17 cellular contexts compared by ENCODE assay signal in the genomic region with DNA sequence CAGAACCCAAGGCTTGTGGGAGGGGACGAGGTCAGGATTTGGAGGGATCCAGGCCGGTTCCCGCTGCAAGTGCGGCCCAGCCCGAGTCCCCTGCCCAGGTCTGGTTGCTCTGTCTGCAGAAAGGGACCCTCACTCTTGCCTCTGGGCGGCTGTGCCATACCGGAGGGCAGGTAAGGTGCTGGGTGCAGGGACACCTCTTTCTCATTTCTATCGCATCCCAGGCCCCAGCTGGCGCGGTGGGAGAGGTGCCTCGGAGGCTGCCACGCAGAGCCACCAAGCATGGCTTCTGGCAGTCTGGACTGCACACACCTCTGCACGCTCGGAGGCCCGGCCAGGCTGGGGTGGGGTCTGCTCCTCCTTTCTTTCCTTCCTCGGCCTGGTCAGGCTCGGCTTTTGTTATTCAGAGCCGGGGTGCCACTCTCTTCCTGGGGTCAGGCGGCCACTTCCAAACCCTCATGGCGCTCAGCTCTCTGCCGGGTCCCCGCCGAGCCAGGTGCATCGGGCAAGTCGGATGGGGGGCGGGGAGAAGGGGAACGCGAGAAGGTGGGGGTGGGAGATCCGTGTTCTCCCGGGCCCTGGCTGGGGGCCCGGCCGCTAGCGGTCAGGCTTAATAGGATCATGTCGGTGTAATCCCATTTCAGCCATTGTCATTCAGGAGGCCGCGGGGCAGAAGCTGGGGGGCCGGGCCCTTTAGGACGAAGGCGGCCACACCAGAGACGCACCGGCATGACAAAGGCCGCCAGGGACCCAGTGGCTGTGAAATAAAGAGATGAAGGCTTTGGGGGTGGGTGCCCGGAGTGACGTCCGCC. TPM values are rescaled to one million over a fixed set of nuclear protein-coding genes. Genes with fewer than 3 reads are reported as not detected.
"Had no signal": no experiment of that assay in that cellular context is flagged by ENCODE, and none has a peak within 500 bp of the region (broad histone marks: within the 10 kb centered on the region; RNA-seq: fewer than 3 reads in every experiment).

No MANE protein-coding gene starts in this region.

- H3K4me3 ChIP-seq: pancreas, tibial artery had no signal

- H3K4me1 Mint-ChIP-seq: activated B cell treated with CpG ODN at 0.5 μM for 24 hours; activated CD4-positive, alpha-beta T cell treated with anti-CD3 and anti-CD28 coated beads, Interleukin-2, amount 10 ng/mL, durations not matched to agents 7 days and 5 days; activated naive CD4-positive, alpha-beta T cell treated with anti-CD3 and anti-CD28 coated beads, Interleukin-2, amount 10 ng/mL, durations not matched to agents 7 days and 5 days had no signal

- H3K9me3 Mint-ChIP-seq: activated B cell treated with CpG ODN at 0.5 μM for 24 hours had no signal

- H3K36me3 Mint-ChIP-seq: activated naive CD4-positive, alpha-beta T cell treated with anti-CD3 and anti-CD28 coated beads, Interleukin-2, amount 10 ng/mL, durations not matched to agents 7 days and 5 days; stimulated activated memory B cell treated with anti-CD40 and anti-IgM and Interleukin-4, amounts not matched to agents 10 μg/mL and 1 μg/mL and 100 μg/mL, for 72 hours; T-cell had no signal

- H3K27ac ChIP-seq: pancreas, tibial artery had no signal

- DNase-seq: activated B cell treated with CpG ODN at 0.5 μM for 24 hours; activated CD4-positive, alpha-beta T cell treated with anti-CD3 and anti-CD28 coated beads, Interleukin-2, amount 10 ng/mL, durations not matched to agents 7 days and 5 days; activated CD8-positive, alpha-beta memory T cell treated with anti-CD3 and anti-CD28 coated beads for 24 hours; activated naive CD4-positive, alpha-beta T cell treated with anti-CD3 and anti-CD28 coated beads, Interleukin-2, amount 10 ng/mL, durations not matched to agents 7 days and 5 days; hypothalamus; left ventricle myocardium superior; mesendoderm; small intestine; T-cell; tibial artery had no signal

- H3K4me3 Mint-ChIP-seq: activated B cell treated with CpG ODN at 0.5 μM for 24 hours; activated CD4-positive, alpha-beta T cell treated with anti-CD3 and anti-CD28 coated beads, Interleukin-2, amount 10 ng/mL, durations not matched to agents 7 days and 5 days; activated naive CD4-positive, alpha-beta T cell treated with anti-CD3 and anti-CD28 coated beads, Interleukin-2, amount 10 ng/mL, durations not matched to agents 7 days and 5 days; nephron; stimulated activated memory B cell treated with anti-CD40 and anti-IgM and Interleukin-4, amounts not matched to agents 10 μg/mL and 1 μg/mL and 100 μg/mL, for 72 hours had no signal

- ATAC-seq: left ventricle myocardium superior; pancreas; stimulated activated memory B cell treated with anti-CD40 and anti-IgM and Interleukin-4, amounts not matched to agents 10 μg/mL and 1 μg/mL and 100 μg/mL, for 72 hours; T-cell had no signal

- H3K9me3 ChIP-seq: pancreas, tibial artery had no signal

- H3K27ac Mint-ChIP-seq: activated B cell treated with CpG ODN at 0.5 μM for 24 hours; activated CD4-positive, alpha-beta T cell treated with anti-CD3 and anti-CD28 coated beads, Interleukin-2, amount 10 ng/mL, durations not matched to agents 7 days and 5 days; activated naive CD4-positive, alpha-beta T cell treated with anti-CD3 and anti-CD28 coated beads, Interleukin-2, amount 10 ng/mL, durations not matched to agents 7 days and 5 days; nephron; stimulated activated memory B cell treated with anti-CD40 and anti-IgM and Interleukin-4, amounts not matched to agents 10 μg/mL and 1 μg/mL and 100 μg/mL, for 72 hours; T-cell had no signal

- H3K36me3 ChIP-seq: pancreas, tibial artery had no signal

RNA-seq across cellular contexts. Expression of gene GBX2, which starts 9.0 kb away (rescaled TPM):
- total RNA-seq: activated B cell treated with CpG ODN at 0.5 μM for 24 hours; activated CD4-positive, alpha-beta T cell treated with anti-CD3 and anti-CD28 coated beads, Interleukin-2, amount 10 ng/mL, durations not matched to agents 7 days and 5 days; cardiac septum; left ventricle myocardium superior; pancreas; renal cortical epithelial cell; T-cell had no signal
- polyA plus RNA-seq: adipose tissue, esophagus, pancreas, small intestine had no signal
